21 cellular contexts compared by ENCODE assay signal in the genomic region with DNA sequence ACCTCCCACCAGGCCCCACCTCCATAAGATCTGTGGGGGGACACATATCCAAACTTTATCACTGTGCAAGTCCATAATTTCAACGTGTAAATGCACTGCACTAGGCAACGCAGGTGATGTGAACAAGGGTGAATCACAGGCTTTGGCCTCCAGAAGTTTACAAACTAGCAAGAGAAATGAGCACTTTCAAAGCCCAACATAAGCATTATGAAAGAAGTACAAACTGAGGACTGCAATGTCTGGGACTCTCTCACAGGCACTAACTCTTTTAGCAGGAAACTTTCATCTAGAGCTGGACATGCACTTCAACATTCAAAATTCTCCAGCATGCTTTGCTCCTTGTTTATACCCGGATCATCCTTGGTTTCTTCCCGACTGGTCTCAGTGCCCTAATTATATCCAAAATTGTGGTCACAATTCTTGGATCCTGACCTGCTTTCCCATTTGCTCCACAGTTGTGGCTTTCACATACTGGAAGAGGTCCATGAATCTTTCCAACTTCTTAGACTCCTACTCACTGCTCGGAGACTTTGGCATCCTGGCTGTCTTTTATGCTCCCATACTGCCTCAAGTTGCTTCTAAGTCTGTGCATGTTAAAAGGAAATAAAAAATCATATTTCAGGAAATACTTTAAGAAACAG. TPM values are rescaled to one million over a fixed set of nuclear protein-coding genes. Genes with fewer than 3 reads are reported as not detected.
DNase-seq lines count a peak whose midpoint lies in the region; ATAC-seq and TF ChIP-seq lines count a peak whose summit lies in the region.
"Had no signal": no experiment of that assay in that cellular context is flagged by ENCODE, and none has a peak within 500 bp of the region (broad histone marks: within the 10 kb centered on the region; RNA-seq: fewer than 3 reads in every experiment).

No MANE protein-coding gene starts in this region.

- H3K36me3 ChIP-seq in MG63 (no peaks in the 10 kb centered on the region), fibroblast of lung (ENCODE audit: control insufficient read depth, insufficient read depth, low read length) (no peaks in the 10 kb centered on the region), mucosa of descending colon (ENCODE audit: low read depth) (no peaks in the 10 kb centered on the region), prostate gland (no peaks in the 10 kb centered on the region), trophoblast cell (ENCODE audit: control insufficient read depth in 1 of 2, insufficient read depth in 2 of 2, low read length in 2 of 2) (no peaks in the 10 kb centered on the region)
- H3K36me3 ChIP-seq: brain microvascular endothelial cell, Peyer's patch, spleen had no signal

- no peak overlapping the region for H2BK12ac ChIP-seq in trophoblast cell (ENCODE audit: low read length)

- no peak overlapping the region for H3K23ac ChIP-seq in trophoblast cell (ENCODE audit: low read length)

- no peak overlapping the region for H3K14ac ChIP-seq in trophoblast cell (ENCODE audit: low read length)

- H3K4ac ChIP-seq in trophoblast cell (ENCODE audit: low read depth, low read length), result no peak overlapping the region

- TF ChIP-seq POLR2A in prostate gland (IDR thresholded peaks at IDR 0.05), result no peak

- no peak overlapping the region for H2BK5ac ChIP-seq in trophoblast cell (ENCODE audit: low read depth, low read length, poor library complexity)

- H3K9me3 ChIP-seq in MG63, result peaks cover 3% of the 10 kb centered on the region; the same call in 1 of the 2 replicates
- H3K9me3 ChIP-seq in fibroblast of lung (ENCODE audit: control insufficient read depth, insufficient read depth, low read depth, low read length), result no peaks in the 10 kb centered on the region
- H3K9me3 ChIP-seq in mucosa of descending colon, result peaks cover 3% of the 10 kb centered on the region
- H3K9me3 ChIP-seq in prostate gland, result no peaks in the 10 kb centered on the region
- no peaks in the 10 kb centered on the region for H3K9me3 ChIP-seq in trophoblast cell (ENCODE audit: insufficient read depth, low read depth, low read length)
- H3K9me3 ChIP-seq: Peyer's patch, spleen had no signal

- H2AFZ ChIP-seq in fibroblast of lung (ENCODE audit: low read length), result peak overlapping the region; percentile 40
- H2AFZ ChIP-seq in trophoblast cell (ENCODE audit: insufficient read depth, low read length, poor library complexity), result no peak overlapping the region

- no peaks in the 10 kb centered on the region for H3K79me1 ChIP-seq in trophoblast cell (ENCODE audit: low read length)

- TF ChIP-seq CTCF in fibroblast of lung (conservative IDR thresholded peaks at IDR 0.05 in 1 of 2, IDR thresholded peaks at IDR 0.05 in 1 of 2; ENCODE audit: low read depth in 1 of 2, low read length in 2 of 2), result no peak
- no peak for TF ChIP-seq CTCF in mucosa of descending colon (IDR thresholded peaks at IDR 0.05)
- TF ChIP-seq CTCF in prostate gland (IDR thresholded peaks at IDR 0.05), result no peak

- H4K20me1 ChIP-seq in fibroblast of lung (ENCODE audit: control insufficient read depth, extremely low read depth, insufficient read depth, low read length), result no peaks in the 10 kb centered on the region

- no peak overlapping the region for H2AK5ac ChIP-seq in trophoblast cell (ENCODE audit: low read length)

- H3K4me2 ChIP-seq in fibroblast of lung (ENCODE audit: extremely low read depth, insufficient read depth, low read length) (peak overlapping the region; percentile 2), trophoblast cell (ENCODE audit: low read length) (no peak overlapping the region)

- no peak overlapping the region for H2BK120ac ChIP-seq in trophoblast cell (ENCODE audit: insufficient read depth, low read length, poor library complexity)

- ATAC-seq in mucosa of descending colon (peak; percentile 34), GM19397 (IDR thresholded peaks at IDR 0.05; ENCODE audit: unreplicated experiment) (no peak)
- ATAC-seq: stimulated activated naive CD8-positive, alpha-beta T cell treated with anti-CD3 and anti-CD28 coated beads, Interleukin-15, Interleukin-2, amounts not matched to agents 100 U/mL and 50 U/mL, for 24 hours; WTC11 had no signal

- no peak overlapping the region for H4K91ac ChIP-seq in trophoblast cell (ENCODE audit: low read depth, low read length)

- H3K27ac ChIP-seq in fibroblast of lung (ENCODE audit: insufficient read depth, low read length) (no peak overlapping the region), prostate gland (no peak overlapping the region), trophoblast cell (ENCODE audit: low read depth, low read length) (no peak overlapping the region)
- H3K27ac ChIP-seq: brain microvascular endothelial cell, spleen had no signal

- no peak overlapping the region for H4K12ac ChIP-seq in trophoblast cell (ENCODE audit: low read depth, low read length)

- no peak overlapping the region for H4K8ac ChIP-seq in trophoblast cell (ENCODE audit: low read depth, low read length)

- no peak overlapping the region for H3K9ac ChIP-seq in fibroblast of lung (ENCODE audit: insufficient read depth, low read length)
- H3K9ac ChIP-seq in trophoblast cell (ENCODE audit: low read length), result no peak overlapping the region

- H3K18ac ChIP-seq in trophoblast cell (ENCODE audit: low read length), result no peak overlapping the region

- H3K4me1 ChIP-seq in fibroblast of lung (ENCODE audit: control insufficient read depth, extremely low read depth, insufficient read depth, low read length) (no peaks in the 10 kb centered on the region), mucosa of descending colon (ENCODE audit: low read depth) (no peaks in the 10 kb centered on the region), prostate gland (replicated peaks) (no peaks in the 10 kb centered on the region), trophoblast cell (ENCODE audit: control insufficient read depth in 1 of 2, insufficient read depth in 2 of 2, low read length in 2 of 2) (no peaks in the 10 kb centered on the region)
- H3K4me1 ChIP-seq: Peyer's patch, spleen had no signal

- intact Hi-C loops in mucosa of descending colon (cut with DNase I, micrococcal nuclease), result no loop called here
- intact Hi-C loops in prostate gland (cut with DNase I), result no loop called here

- DNase-seq in AG08396 (ENCODE audit: low spot score) (peak; percentile 24), MG63 (peak; percentile 59), fibroblast of lung (ENCODE audit: low read depth in 2 of 2) (peak in 1 of 2 donors; percentile 94), mucosa of descending colon (no peak), prostate gland (ENCODE audit: low spot score) (no peak), trophoblast cell (no peak), C1 segment of cervical spinal cord (lab: John Stamatoyannopoulos, UW) (no peak)
- DNase-seq: brain microvascular endothelial cell; Calu3; effector memory CD4-positive, alpha-beta T cell; glutamatergic neuron; kidney; NCI-H1048; NCI-H82; nucleus accumbens; Peyer's patch; spleen; stimulated activated naive CD8-positive, alpha-beta T cell treated with anti-CD3 and anti-CD28 coated beads, Interleukin-15, Interleukin-2, amounts not matched to agents 100 U/mL and 50 U/mL, for 24 hours; T-helper 1 cell had no signal

- H3K27me3 ChIP-seq in MG63 (no peaks in the 10 kb centered on the region), fibroblast of lung (ENCODE audit: control insufficient read depth, insufficient read depth, low read length) (no peaks in the 10 kb centered on the region), prostate gland (replicated peaks; ENCODE audit: insufficient read depth) (no peaks in the 10 kb centered on the region), trophoblast cell (ENCODE audit: insufficient read depth, low read length) (no peaks in the 10 kb centered on the region)
- H3K27me3 ChIP-seq: brain microvascular endothelial cell, Peyer's patch, spleen had no signal

- H3K4me3 ChIP-seq in MG63 (no peak overlapping the region), fibroblast of lung (replicated peaks in 1 of 4; ENCODE audit: control extremely low read depth in 1 of 4, insufficient read depth in 1 of 4, low read depth in 3 of 4, low read length in 4 of 4) (no peak overlapping the region), mucosa of descending colon (no peak overlapping the region), prostate gland (no peak overlapping the region), trophoblast cell (ENCODE audit: low read depth, low read length) (no peak overlapping the region)
- H3K4me3 ChIP-seq: Peyer's patch, spleen had no signal

- WGBS in prostate gland, result 73% methylated on average over 5 of the region's 5 CpGs
- WGBS in trophoblast cell (ENCODE audit: extremely low coverage, insufficient coverage, insufficient read length), result no CpG with 5 or more reads among the region's 5 CpGs

- H3K79me2 ChIP-seq in fibroblast of lung (ENCODE audit: control insufficient read depth, insufficient read depth, low read length), result no peaks in the 10 kb centered on the region
- no peaks in the 10 kb centered on the region for H3K79me2 ChIP-seq in trophoblast cell (ENCODE audit: control insufficient read depth, insufficient read depth, low read length, poor library complexity)

RNA-seq across cellular contexts. Expression of a gene that starts 44.9 kb away (rescaled TPM):
- 261 and 422 TPM in 2 replicates for total RNA-seq in MG63 (2014; rRNA removed; shearing (Covaris generic); ENCODE audit: low replicate concordance)
- total RNA-seq in fibroblast of lung, result 47.3 and 60.1 TPM in 2 replicates
- 212 and 215 TPM in 2 replicates for polyA plus RNA-seq in fibroblast of lung
- 147 and 171 TPM in 2 replicates for polyA plus RNA-seq in fibroblast of lung (2012)
- 44.0 and 46.7 TPM in 2 replicates for polyA minus RNA-seq in fibroblast of lung (ENCODE audit: low replicate concordance)
- total RNA-seq in mucosa of descending colon, result 10 to 100 TPM; 50.5 to 86.5 (median 72.8) TPM
- 10 to 100 TPM; 58.4 to 74.2 TPM for total RNA-seq in prostate gland
- 226 and 235 TPM in 2 replicates for polyA plus RNA-seq in trophoblast cell (2013)

RNA-seq across cellular contexts. Expression of a gene that starts 48.1 kb away (rescaled TPM):
- 103 and 135 TPM in 2 replicates for total RNA-seq in MG63 (2014; rRNA removed; shearing (Covaris generic); ENCODE audit: low replicate concordance)
- total RNA-seq in fibroblast of lung (71.4 and 108 TPM in 2 replicates), mucosa of descending colon (100 to 1,000 TPM; 100 to 204 (median 135) TPM), prostate gland (10 to 100 TPM; 47.5 to 67.4 TPM)
- polyA plus RNA-seq in fibroblast of lung, result 81.2 and 96.3 TPM in 2 replicates
- polyA plus RNA-seq in fibroblast of lung (2012), result 42.9 and 45.2 TPM in 2 replicates
- polyA minus RNA-seq in fibroblast of lung (ENCODE audit: low replicate concordance), result 22.2 and 31.6 TPM in 2 replicates
- 9.0 and 9.8 TPM in 2 replicates for polyA plus RNA-seq in trophoblast cell (2013)

Comparison
In these comparisons a context has a peak if more than half of its experiments do, and no peak if none do; other contexts are left out.
1. DNase-seq: peak in AG08396 (single experiment) and MG63 (single experiment); none in mucosa of descending colon (0 of 3), prostate gland (single experiment), trophoblast cell (0 of 2) and C1 segment of cervical spinal cord (0 of 14).